Comparison of ENCODE assay signal across 8 cellular contexts in the genomic region with DNA sequence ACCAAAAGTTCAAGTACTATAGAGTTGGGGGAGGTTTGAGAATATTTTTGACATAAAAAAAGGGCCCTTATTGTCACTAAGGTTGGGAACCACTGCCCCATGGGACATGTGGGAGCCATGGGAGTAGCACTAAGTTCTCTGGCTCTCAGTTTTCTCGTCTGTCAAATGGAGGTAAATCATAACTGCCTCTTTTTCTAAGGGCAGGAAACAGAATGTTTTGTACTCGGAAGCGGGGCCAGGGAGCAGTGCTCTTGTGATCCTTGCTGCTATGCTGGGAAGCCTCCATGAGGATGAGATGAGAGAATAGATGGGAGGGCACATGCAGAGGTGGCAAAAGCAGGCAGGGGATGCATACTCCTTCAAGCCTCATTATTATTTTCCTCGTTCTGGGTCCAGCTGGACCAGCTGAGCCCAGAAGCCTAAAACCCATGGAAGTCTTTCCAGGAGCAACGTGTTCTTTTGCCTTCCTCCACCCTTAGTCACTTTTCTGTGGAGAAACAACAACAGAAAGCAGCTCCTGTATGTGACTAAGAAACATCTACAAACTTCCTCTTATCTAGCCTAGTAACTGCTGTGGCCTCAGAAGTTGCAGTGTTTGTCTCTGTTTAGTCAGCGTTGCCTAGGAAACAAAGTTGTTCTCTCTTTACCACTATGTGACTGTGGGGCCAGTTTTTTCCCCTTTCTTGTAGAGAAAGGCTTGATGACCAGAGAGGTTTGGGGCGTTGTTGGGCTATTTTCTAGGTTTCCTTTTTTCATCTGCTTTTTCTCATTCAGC.
A peak's percentile ranks its signal among the peaks of the same experiment; 100 is the strongest.
DNase-seq lines count a peak whose midpoint lies in the region; ATAC-seq, FAIRE-seq and TF ChIP-seq lines count a peak whose summit lies in the region.

No MANE protein-coding gene starts in this region.

- H3K27ac ChIP-seq in esophagus (ENCODE audit: low read depth in 2 of 2, low read length in 1 of 2) = peak overlapping the region; percentile 80 to 97

- no peaks in the 10 kb centered on the region for H3K4me1 ChIP-seq in esophagus (ENCODE audit: control insufficient read depth in 2 of 2, insufficient read depth in 2 of 2, low read length in 1 of 2)

- intact Hi-C loops in natural killer cell (cut with micrococcal nuclease) = loop anchor here (1.0 to 5.0 kb wide), 3 partner anchors 38 to 259 kb away; a partner anchor contains a TSS

- H3K27ac Mint-ChIP-seq in natural killer cell = peak overlapping the region; percentile 99

- H3K9me3 Mint-ChIP-seq in natural killer cell = no peaks in the 10 kb centered on the region

- peak; percentile 58 to 86 (median 72) for ATAC-seq in natural killer cell

- no peaks in the 10 kb centered on the region for H3K36me3 Mint-ChIP-seq in natural killer cell

- no peaks in the 10 kb centered on the region for H3K9me3 ChIP-seq in esophagus (ENCODE audit: control insufficient read depth in 2 of 2, insufficient read depth in 1 of 2, low read depth in 1 of 2, low read length in 1 of 2)

- H3K27me3 Mint-ChIP-seq in natural killer cell (ENCODE audit: low read depth in 2 of 2) = no peaks in the 10 kb centered on the region

- peaks cover 9% of the 10 kb centered on the region for H3K36me3 ChIP-seq in H7 (replicated peaks; ENCODE audit: control insufficient read depth, insufficient read depth, low read length)
- H3K36me3 ChIP-seq in esophagus (ENCODE audit: control insufficient read depth in 2 of 2, insufficient read depth in 2 of 2, low read length in 1 of 2) = peaks cover 0 to 22% of the 10 kb centered on the region in 2 donors

- DNase-seq in GM12892 (ENCODE audit: insufficient read length) (peak; percentile 37), H7 (peak; percentile 44), KG1 (lab: John Stamatoyannopoulos, UW) (peak; percentile 75), natural killer cell (peak; percentile 17), NCI-H2196 (lab: John Stamatoyannopoulos, UW; ENCODE audit: unreplicated experiment) (no peak), superior temporal gyrus (ENCODE audit: extremely low spot score) (no peak)
- peak; percentile 46 for DNase-seq in activated CD4-positive, alpha-beta T cell treated with anti-CD3 and anti-CD28 coated beads for 48 hours

- WGBS in esophagus, 2 donors = 16 to 28% methylated on average over 7 of the region's 7 CpGs

- H3K4me3 ChIP-seq in H7 (ENCODE audit: insufficient read depth, low read depth, low read length) (no peak overlapping the region), esophagus (ENCODE audit: low read depth in 1 of 2, low read length in 2 of 2) (no peak overlapping the region)

- no peak for TF ChIP-seq CTCF in natural killer cell (IDR thresholded peaks at IDR 0.05)

- peak; percentile 93 for FAIRE-seq in GM12892 (lab: Jason Lieb, UNC)

- H3K4me1 Mint-ChIP-seq in natural killer cell = peaks cover 46 to 55% of the 10 kb centered on the region in 2 donors

- H3K27me3 ChIP-seq in H7 (ENCODE audit: control insufficient read depth, insufficient read depth, low read length) (no peaks in the 10 kb centered on the region), esophagus (ENCODE audit: control insufficient read depth in 1 of 2, insufficient read depth in 2 of 2, low read length in 2 of 2) (no peaks in the 10 kb centered on the region)

- peak overlapping the region; percentile 92 for H3K4me3 Mint-ChIP-seq in natural killer cell

- TF ChIP-seq POLR2A in GM12892 (IDR thresholded peaks at IDR 0.05; ENCODE audit: low read depth, low read length) = no peak

Comparison
In these comparisons a context has a peak if more than half of its experiments do, and no peak if none do; other contexts are left out.
1. DNase-seq: peak in GM12892 (single experiment), H7 (single experiment), KG1 (single experiment), activated CD4-positive, alpha-beta T cell treated with anti-CD3 and anti-CD28 coated beads for 48 hours (single experiment) and natural killer cell (single experiment); none in NCI-H2196 (single experiment) and superior temporal gyrus (single experiment).